Comparison of ENCODE assay signal across 17 cellular contexts in the genomic region with DNA sequence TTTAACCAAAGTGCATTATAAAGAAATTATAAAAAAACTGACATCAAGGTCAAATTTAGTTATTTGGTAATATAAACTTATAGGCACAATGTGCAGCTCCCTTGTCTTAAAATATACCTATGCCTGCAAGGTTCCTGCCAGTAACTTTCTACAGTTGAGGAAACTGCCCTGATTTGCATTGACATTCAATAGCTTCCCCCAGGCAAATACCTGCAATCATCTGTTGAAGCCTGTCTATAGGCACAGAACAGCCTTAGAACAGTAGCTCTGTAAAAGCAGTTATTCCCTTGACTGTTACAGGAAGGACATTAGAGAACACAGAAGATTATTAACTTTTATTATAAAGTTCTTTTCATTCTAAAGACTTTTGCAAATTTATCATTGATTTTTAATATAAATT.
DNase-seq lines count a peak whose midpoint lies in the region; ATAC-seq and TF ChIP-seq lines count a peak whose summit lies in the region.
"Had no signal": no experiment of that assay in that cellular context is flagged by ENCODE, and none has a peak within 500 bp of the region (broad histone marks: within the 10 kb centered on the region; RNA-seq: fewer than 3 reads in every experiment).

No MANE protein-coding gene starts in this region.

- H3K27ac ChIP-seq in OCI-LY1 (ENCODE audit: low read depth, low read length, poor library complexity, severe bottlenecking): no peak overlapping the region
- H3K27ac ChIP-seq: BLaER1 treated with 17β-estradiol and CSF1 and Interleukin-3, amounts not matched to agents 10 nM and 100 nM; GM23248 had no signal

- H3K4me3 ChIP-seq in OCI-LY1 (ENCODE audit: low read depth, low read length, poor library complexity, severe bottlenecking): no peak overlapping the region
- H3K4me3 ChIP-seq in epithelial cell of esophagus (ENCODE audit: low read length): no peak overlapping the region
- H3K4me3 ChIP-seq: BLaER1 treated with 17β-estradiol and CSF1 and Interleukin-3, amounts not matched to agents 10 nM and 100 nM; GM23248 had no signal

- no peaks in the 10 kb centered on the region for H3K36me3 ChIP-seq in OCI-LY1 (ENCODE audit: insufficient read depth, low read length)
- H3K36me3 ChIP-seq: BLaER1 treated with 17β-estradiol and CSF1 and Interleukin-3, amounts not matched to agents 10 nM and 100 nM had no signal

- no peak overlapping the region for H3K4me2 ChIP-seq in OCI-LY1 (ENCODE audit: low read length)
- H3K4me2 ChIP-seq: BLaER1 treated with 17β-estradiol and CSF1 and Interleukin-3, amounts not matched to agents 10 nM and 100 nM had no signal

- DNase-seq in NCI-H526 (lab: John Stamatoyannopoulos, UW) (peak; percentile 71 to 78), epithelial cell of esophagus (ENCODE audit: low read depth) (peak; percentile 11), islet precursor cell (peak; percentile 53), Right ventricle myocardium inferior (ENCODE audit: missing footprints) (no peak), pons (ENCODE audit: low spot score) (no peak)
- no peak for DNase-seq in naive thymus-derived CD8-positive, alpha-beta T cell
- DNase-seq: Calu3; CD8-positive, alpha-beta T cell; DND-41; EL; GM23248; HCEC 1CT; IMR-90 had no signal

- intact Hi-C loops in Right ventricle myocardium inferior (cut with DNase I): no loop called here

- peaks cover 9% of the 10 kb centered on the region; the same call in 1 of the 2 replicates for H3K9me3 ChIP-seq in OCI-LY1 (ENCODE audit: low read length)
- H3K9me3 ChIP-seq: BLaER1 treated with 17β-estradiol and CSF1 and Interleukin-3, amounts not matched to agents 10 nM and 100 nM had no signal

- no peak for ATAC-seq in naive thymus-derived CD8-positive, alpha-beta T cell
- ATAC-seq in Right ventricle myocardium inferior: no peak
- no peak for ATAC-seq in GM18909 (IDR thresholded peaks at IDR 0.05; ENCODE audit: poor library complexity, unreplicated experiment)
- ATAC-seq: CD8-positive, alpha-beta T cell had no signal

- no peaks in the 10 kb centered on the region for H3K27me3 Mint-ChIP-seq in naive thymus-derived CD8-positive, alpha-beta T cell
- H3K27me3 Mint-ChIP-seq: B cell had no signal

- no peaks in the 10 kb centered on the region for H3F3A ChIP-seq in OCI-LY1 (ENCODE audit: insufficient read depth, low read length)

- H2AFZ ChIP-seq in OCI-LY1 (ENCODE audit: low read length): peak overlapping the region; percentile 88; the same call in 1 of the 2 replicates
- H2AFZ ChIP-seq: GM23248 had no signal

- H3K9ac ChIP-seq in OCI-LY1 (ENCODE audit: low read length): no peak overlapping the region
- H3K9ac ChIP-seq: BLaER1 treated with 17β-estradiol and CSF1 and Interleukin-3, amounts not matched to agents 10 nM and 100 nM; GM23248 had no signal

- TF ChIP-seq CTCF in OCI-LY1 (IDR thresholded peaks at IDR 0.05; ENCODE audit: low read length) (no peak), epithelial cell of esophagus (IDR thresholded peaks at IDR 0.05; ENCODE audit: insufficient read depth, low read depth, low read length, missing control alignments) (no peak)

- no peaks in the 10 kb centered on the region for H3K9me2 ChIP-seq in OCI-LY1 (ENCODE audit: low read depth, low read length)

- peaks cover 0 to 3% (median 0%) of the 10 kb centered on the region in 9 donors for H3K9me3 Mint-ChIP-seq in naive thymus-derived CD8-positive, alpha-beta T cell
- H3K9me3 Mint-ChIP-seq: CD8-positive, alpha-beta T cell had no signal

- no peak overlapping the region for H3K4me3 Mint-ChIP-seq in naive thymus-derived CD8-positive, alpha-beta T cell
- H3K4me3 Mint-ChIP-seq: B cell; CD8-positive, alpha-beta T cell had no signal

- no peaks in the 10 kb centered on the region for H3K4me1 Mint-ChIP-seq in naive thymus-derived CD8-positive, alpha-beta T cell
- H3K4me1 Mint-ChIP-seq: B cell had no signal

- no peaks in the 10 kb centered on the region for H3K79me2 ChIP-seq in OCI-LY1 (ENCODE audit: insufficient read depth, low read length)

- no peaks in the 10 kb centered on the region for H3K36me3 Mint-ChIP-seq in naive thymus-derived CD8-positive, alpha-beta T cell
- H3K36me3 Mint-ChIP-seq: CD8-positive, alpha-beta T cell had no signal

- H4K20me1 ChIP-seq in OCI-LY1 (ENCODE audit: insufficient read depth, low read length): no peaks in the 10 kb centered on the region
- H4K20me1 ChIP-seq: BLaER1 treated with 17β-estradiol and CSF1 and Interleukin-3, amounts not matched to agents 10 nM and 100 nM had no signal

- no peaks in the 10 kb centered on the region for H3K4me1 ChIP-seq in OCI-LY1 (ENCODE audit: insufficient read depth, low read length, severe bottlenecking)
- H3K4me1 ChIP-seq: BLaER1 treated with 17β-estradiol and CSF1 and Interleukin-3, amounts not matched to agents 10 nM and 100 nM had no signal

- no peak overlapping the region for H3K27ac Mint-ChIP-seq in naive thymus-derived CD8-positive, alpha-beta T cell
- H3K27ac Mint-ChIP-seq: B cell; CD8-positive, alpha-beta T cell had no signal

- POLR2A ChIA-PET in naive thymus-derived CD8-positive, alpha-beta T cell (lab: Charles Lee): no interaction called here

- no peaks in the 10 kb centered on the region for H3K27me3 ChIP-seq in OCI-LY1 (ENCODE audit: insufficient read depth, low read length)
- H3K27me3 ChIP-seq: BLaER1 treated with 17β-estradiol and CSF1 and Interleukin-3, amounts not matched to agents 10 nM and 100 nM had no signal

Comparison
In these comparisons a context has a peak if more than half of its experiments do, and no peak if none do; other contexts are left out.
1. DNase-seq: peak in NCI-H526 (2 of 2), epithelial cell of esophagus (single experiment) and islet precursor cell (single experiment); none in naive thymus-derived CD8-positive, alpha-beta T cell (0 of 10), Right ventricle myocardium inferior (single experiment) and pons (single experiment).